ENCODE assay signal across 13 cellular contexts in genomic region chr11:11078344-11078743, GRCh38.
DNase-seq lines count a peak whose midpoint lies in the region; ATAC-seq and TF ChIP-seq lines count a peak whose summit lies in the region.
"Had no signal": no experiment of that assay in that cellular context is flagged by ENCODE, and none has a peak within 500 bp of the region (broad histone marks: within the 10 kb centered on the region; RNA-seq: fewer than 3 reads in every experiment).

No MANE protein-coding gene starts in this region.

- H3K36me3 ChIP-seq in OCI-LY3 (replicated peaks; ENCODE audit: low read depth, low read length): no peaks in the 10 kb centered on the region
- H3K36me3 ChIP-seq in endodermal cell (ENCODE audit: control insufficient read depth, insufficient read depth, low read length): no peaks in the 10 kb centered on the region
- no peaks in the 10 kb centered on the region for H3K36me3 ChIP-seq in uterus
- no peaks in the 10 kb centered on the region for H3K36me3 ChIP-seq in testis (ENCODE audit: low read depth, missing control alignments)

- no peak overlapping the region for H3K4me3 Mint-ChIP-seq in endodermal cell
- no peak overlapping the region for H3K4me3 Mint-ChIP-seq in stimulated activated memory B cell treated with anti-CD40 and anti-IgM and Interleukin-4, amounts not matched to agents 10 μg/mL and 1 μg/mL and 100 μg/mL, for 72 hours
- H3K4me3 Mint-ChIP-seq: activated CD8-positive, alpha-beta memory T cell treated with anti-CD3 and anti-CD28 coated beads, Interleukin-2, amount 10 ng/mL, durations not matched to agents 7 days and 5 days; central memory CD8-positive, alpha-beta T cell; memory B cell had no signal

- TF ChIP-seq CTCF in OCI-LY3 (IDR thresholded peaks at IDR 0.05; ENCODE audit: low read depth, low read length) (peak; percentile 13; the same call in 1 of the 2 replicates), endodermal cell (conservative IDR thresholded peaks at IDR 0.05) (peak; percentile 47), retinal pigment epithelial cell (conservative IDR thresholded peaks at IDR 0.05; ENCODE audit: low read depth, low read length) (peak; percentile 49), uterus (IDR thresholded peaks at IDR 0.05) (peak in 1 of 4 experiments; percentile 13), testis (IDR thresholded peaks at IDR 0.05) (no peak)

- TF ChIP-seq POLR2A in uterus (IDR thresholded peaks at IDR 0.05) (no peak), testis (IDR thresholded peaks at IDR 0.05) (no peak)

- H3K9me3 ChIP-seq in OCI-LY3 (ENCODE audit: insufficient read depth, low read length) (no peaks in the 10 kb centered on the region), endodermal cell (ENCODE audit: control insufficient read depth, low read length) (no peaks in the 10 kb centered on the region), uterus (no peaks in the 10 kb centered on the region), testis (no peaks in the 10 kb centered on the region)

- peaks cover 4% of the 10 kb centered on the region; the same call in 1 of the 2 replicates for H3K4me1 ChIP-seq in OCI-LY3 (ENCODE audit: low read length)
- H3K4me1 ChIP-seq in endodermal cell (ENCODE audit: control insufficient read depth, insufficient read depth, low read length): peaks cover 4% of the 10 kb centered on the region
- H3K4me1 ChIP-seq in uterus: no peaks in the 10 kb centered on the region
- H3K4me1 ChIP-seq in testis: no peaks in the 10 kb centered on the region

- H3K4me3 ChIP-seq in OCI-LY3 (ENCODE audit: low read length) (no peak overlapping the region), endodermal cell (ENCODE audit: low read length) (no peak overlapping the region), retinal pigment epithelial cell (ENCODE audit: low read length) (no peak overlapping the region), uterus (no peak overlapping the region), testis (no peak overlapping the region)
- H3K4me3 ChIP-seq: SK-N-MC had no signal

- H3K27me3 ChIP-seq in OCI-LY3 (ENCODE audit: low read depth, low read length): peaks cover 15% of the 10 kb centered on the region
- peaks cover 11% of the 10 kb centered on the region for H3K27me3 ChIP-seq in endodermal cell (ENCODE audit: control insufficient read depth, insufficient read depth, low read length, poor library complexity, severe bottlenecking)
- H3K27me3 ChIP-seq in uterus: no peaks in the 10 kb centered on the region
- no peaks in the 10 kb centered on the region for H3K27me3 ChIP-seq in testis

- no peaks in the 10 kb centered on the region for H3K9me3 Mint-ChIP-seq in endodermal cell
- H3K9me3 Mint-ChIP-seq in stimulated activated memory B cell treated with anti-CD40 and anti-IgM and Interleukin-4, amounts not matched to agents 10 μg/mL and 1 μg/mL and 100 μg/mL, for 72 hours: no peaks in the 10 kb centered on the region
- H3K9me3 Mint-ChIP-seq: central memory CD8-positive, alpha-beta T cell; memory B cell had no signal

- H3K4me1 Mint-ChIP-seq in endodermal cell: peaks cover 12% of the 10 kb centered on the region
- no peaks in the 10 kb centered on the region for H3K4me1 Mint-ChIP-seq in stimulated activated memory B cell treated with anti-CD40 and anti-IgM and Interleukin-4, amounts not matched to agents 10 μg/mL and 1 μg/mL and 100 μg/mL, for 72 hours
- H3K4me1 Mint-ChIP-seq: activated CD8-positive, alpha-beta memory T cell treated with anti-CD3 and anti-CD28 coated beads, Interleukin-2, amount 10 ng/mL, durations not matched to agents 7 days and 5 days; central memory CD8-positive, alpha-beta T cell; memory B cell had no signal

- H3K4me2 ChIP-seq in OCI-LY3 (ENCODE audit: low read length): no peak overlapping the region

- H3K27ac ChIP-seq in OCI-LY3 (ENCODE audit: low read length) (no peak overlapping the region), endodermal cell (ENCODE audit: low read depth, low read length) (no peak overlapping the region), uterus (no peak overlapping the region), testis (no peak overlapping the region)
- H3K27ac ChIP-seq: SK-N-MC had no signal

- H3K9ac ChIP-seq in OCI-LY3 (ENCODE audit: low read length): no peak overlapping the region
- H3K9ac ChIP-seq in endodermal cell (ENCODE audit: extremely low read depth, low read length, poor library complexity, severe bottlenecking): no peak overlapping the region

- H3K27me3 Mint-ChIP-seq in endodermal cell (ENCODE audit: insufficient read depth): peaks cover 13% of the 10 kb centered on the region
- peaks cover 23% of the 10 kb centered on the region for H3K27me3 Mint-ChIP-seq in stimulated activated memory B cell treated with anti-CD40 and anti-IgM and Interleukin-4, amounts not matched to agents 10 μg/mL and 1 μg/mL and 100 μg/mL, for 72 hours

- no peak overlapping the region for H3K27ac Mint-ChIP-seq in endodermal cell
- H3K27ac Mint-ChIP-seq in stimulated activated memory B cell treated with anti-CD40 and anti-IgM and Interleukin-4, amounts not matched to agents 10 μg/mL and 1 μg/mL and 100 μg/mL, for 72 hours: no peak overlapping the region
- H3K27ac Mint-ChIP-seq: activated CD8-positive, alpha-beta memory T cell treated with anti-CD3 and anti-CD28 coated beads, Interleukin-2, amount 10 ng/mL, durations not matched to agents 7 days and 5 days; memory B cell had no signal

- no peak for ATAC-seq in stimulated activated memory B cell treated with anti-CD40 and anti-IgM and Interleukin-4, amounts not matched to agents 10 μg/mL and 1 μg/mL and 100 μg/mL, for 72 hours
- ATAC-seq: activated CD8-positive, alpha-beta memory T cell treated with anti-CD3 and anti-CD28 coated beads, Interleukin-2, amount 10 ng/mL, durations not matched to agents 7 days and 5 days; stimulated activated naive CD8-positive, alpha-beta T cell treated with anti-CD3 and anti-CD28 coated beads, Interleukin-15, Interleukin-2, amounts not matched to agents 100 U/mL and 50 U/mL, for 24 hours had no signal

- H3K36me3 Mint-ChIP-seq in endodermal cell (ENCODE audit: low read depth): no peaks in the 10 kb centered on the region
- no peaks in the 10 kb centered on the region for H3K36me3 Mint-ChIP-seq in stimulated activated memory B cell treated with anti-CD40 and anti-IgM and Interleukin-4, amounts not matched to agents 10 μg/mL and 1 μg/mL and 100 μg/mL, for 72 hours
- H3K36me3 Mint-ChIP-seq: activated CD8-positive, alpha-beta memory T cell treated with anti-CD3 and anti-CD28 coated beads, Interleukin-2, amount 10 ng/mL, durations not matched to agents 7 days and 5 days; memory B cell had no signal

- intact Hi-C loops in uterus (cut with DNase I; ENCODE audit: low total_unique reads) (no loop called here), testis (cut with DNase I; ENCODE audit: low total_unique reads) (no loop called here)

- WGBS in endodermal cell (ENCODE audit: insufficient coverage in 1 of 2, insufficient read length in 1 of 2), 2 experiments: 57 to 71% methylated on average over 1 of the region's 1 CpG
- 75 to 89% methylated on average over 1 of the region's 1 CpG for WGBS in testis, 2 donors

- no peak overlapping the region for H2AFZ ChIP-seq in OCI-LY3 (ENCODE audit: low read depth, low read length)

- no peaks in the 10 kb centered on the region for H4K20me1 ChIP-seq in OCI-LY3 (ENCODE audit: insufficient read depth, low read length)

- H3K79me2 ChIP-seq in OCI-LY3 (ENCODE audit: low read length): no peaks in the 10 kb centered on the region

- DNase-seq in GM03348 (ENCODE audit: low spot score) (peak; percentile 21), endodermal cell (no peak), retinal pigment epithelial cell (ENCODE audit: low read depth) (no peak), uterus (no peak), testis (no peak)
- DNase-seq: activated CD8-positive, alpha-beta memory T cell treated with anti-CD3 and anti-CD28 coated beads, Interleukin-2, amount 10 ng/mL, durations not matched to agents 7 days and 5 days; activated naive CD4-positive, alpha-beta T cell treated with Interleukin-2 at 50 U/mL for 16 hours; stimulated activated naive CD8-positive, alpha-beta T cell treated with anti-CD3 and anti-CD28 coated beads, Interleukin-15, Interleukin-2, amounts not matched to agents 100 U/mL and 50 U/mL, for 24 hours had no signal

Comparison
In these comparisons a context has a peak if more than half of its experiments do, and no peak if none do; other contexts are left out.
1. CTCF ChIP-seq: peak in OCI-LY3 (single experiment), endodermal cell (single experiment) and retinal pigment epithelial cell (single experiment); none in testis (0 of 3).